8 cellular contexts compared by ENCODE assay signal in the genomic region with DNA sequence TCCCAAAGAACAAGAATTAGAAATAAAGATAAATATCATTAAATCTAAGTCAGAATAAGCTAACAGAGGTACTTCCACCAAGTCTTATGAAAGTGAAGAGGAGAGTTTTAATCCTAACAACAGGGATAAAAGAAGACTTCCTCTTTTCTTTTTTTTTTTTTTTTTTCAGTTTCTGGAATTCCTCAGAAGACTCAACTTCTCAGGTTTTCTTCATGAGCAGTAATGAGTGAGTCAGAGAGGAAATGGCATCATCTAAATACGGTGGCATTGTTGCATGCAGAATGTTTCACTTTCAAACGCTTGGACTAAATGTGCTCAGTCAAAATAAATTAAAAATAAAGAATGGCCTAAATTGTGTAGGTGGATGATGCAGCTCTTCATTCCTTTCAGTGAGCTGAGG. TPM values are rescaled to one million over a fixed set of nuclear protein-coding genes. Genes with fewer than 3 reads are reported as not detected.
DNase-seq lines count a peak whose midpoint lies in the region; ATAC-seq, FAIRE-seq and TF ChIP-seq lines count a peak whose summit lies in the region.

No MANE protein-coding gene starts in this region.

- peak overlapping the region; percentile 5 to 80 (median 64); a peak in 19 of 22 replicates for H3K4me2 ChIP-seq in BLaER1 treated with 17β-estradiol and CSF1 and Interleukin-3, amounts not matched to agents 10 nM and 100 nM
- H3K4me2 ChIP-seq in HCT116 (ENCODE audit: low read length), result no peak overlapping the region

- H3K36me3 ChIP-seq in BLaER1 treated with 17β-estradiol and CSF1 and Interleukin-3, amounts not matched to agents 10 nM and 100 nM, result no peaks in the 10 kb centered on the region
- no peaks in the 10 kb centered on the region for H3K36me3 ChIP-seq in HCT116 (ENCODE audit: control insufficient read depth in 1 of 2, insufficient read depth in 2 of 2, low read length in 2 of 2)
- no peaks in the 10 kb centered on the region for H3K36me3 ChIP-seq in kidney epithelial cell (ENCODE audit: control insufficient read depth, insufficient read depth, low read length)
- no peaks in the 10 kb centered on the region for H3K36me3 ChIP-seq in endodermal cell (ENCODE audit: control insufficient read depth, insufficient read depth, low read length)
- H3K36me3 ChIP-seq in gastrocnemius medialis, result no peaks in the 10 kb centered on the region

- peaks cover 0 to 13% (median 0%) of the 10 kb centered on the region in 11 experiments; a peak in 3 of 22 replicates for H3K9me3 ChIP-seq in BLaER1 treated with 17β-estradiol and CSF1 and Interleukin-3, amounts not matched to agents 10 nM and 100 nM (replicated peaks in 1 of 11)
- H3K9me3 ChIP-seq in HCT116 (ENCODE audit: control insufficient read depth in 1 of 2, insufficient read depth in 1 of 2, low read depth in 1 of 2, low read length in 2 of 2) (no peaks in the 10 kb centered on the region), endodermal cell (ENCODE audit: control insufficient read depth, low read length) (peaks cover 5% of the 10 kb centered on the region), gastrocnemius medialis (no peaks in the 10 kb centered on the region)

- ATAC-seq in HCT116, result no peak
- ATAC-seq in GM21825 (IDR thresholded peaks at IDR 0.05; ENCODE audit: unreplicated experiment), result no peak
- ATAC-seq in gastrocnemius medialis, result no peak

- no peaks in the 10 kb centered on the region for H3K9me3 Mint-ChIP-seq in T-helper 2 cell treated with Interferon-gamma antibody and Interleukin-4, amounts not matched to agents 5 μg/mL and 100 μg/mL, for 36 hours
- no peaks in the 10 kb centered on the region for H3K9me3 Mint-ChIP-seq in endodermal cell

- H3K4me1 ChIP-seq in BLaER1 treated with 17β-estradiol and CSF1 and Interleukin-3, amounts not matched to agents 10 nM and 100 nM, result peaks cover 9 to 32% (median 24%) of the 10 kb centered on the region in 10 experiments; a peak in 18 of 20 replicates
- H3K4me1 ChIP-seq in HCT116 (ENCODE audit: control insufficient read depth in 1 of 2, insufficient read depth in 2 of 2, low read length in 2 of 2), result no peaks in the 10 kb centered on the region
- no peaks in the 10 kb centered on the region for H3K4me1 ChIP-seq in endodermal cell (ENCODE audit: control insufficient read depth, insufficient read depth, low read length)
- H3K4me1 ChIP-seq in gastrocnemius medialis, result no peaks in the 10 kb centered on the region

- peak overlapping the region; percentile 19 for H3K4me3 Mint-ChIP-seq in T-helper 2 cell treated with Interferon-gamma antibody and Interleukin-4, amounts not matched to agents 5 μg/mL and 100 μg/mL, for 36 hours
- no peak overlapping the region for H3K4me3 Mint-ChIP-seq in endodermal cell

- H2AFZ ChIP-seq in HCT116 (ENCODE audit: low read depth, low read length, poor library complexity, severe bottlenecking), result peak overlapping the region; percentile 2

- POLR2A ChIA-PET in HCT116 (lab: Charles Lee), result no interaction called here

- WGBS in endodermal cell (ENCODE audit: insufficient coverage in 1 of 2, insufficient read length in 1 of 2), 2 experiments, result 90% methylated on average over 2 of the region's 2 CpGs

- no peak overlapping the region for H3K27ac Mint-ChIP-seq in T-helper 2 cell treated with Interferon-gamma antibody and Interleukin-4, amounts not matched to agents 5 μg/mL and 100 μg/mL, for 36 hours
- H3K27ac Mint-ChIP-seq in endodermal cell, result no peak overlapping the region

- H3K79me2 ChIP-seq in HCT116 (ENCODE audit: insufficient read depth, low read length), result no peaks in the 10 kb centered on the region

- in situ Hi-C loops in gastrocnemius medialis (cut with MboI; ENCODE audit: low sequenced_read_pairs in 4 of 4), result no loop called here

- H3K9ac ChIP-seq in BLaER1 treated with 17β-estradiol and CSF1 and Interleukin-3, amounts not matched to agents 10 nM and 100 nM, result peak overlapping the region in 4 of 11 experiments; percentile 24 to 55 (median 40); a peak in 5 of 22 replicates
- H3K9ac ChIP-seq in HCT116 (ENCODE audit: low read length) (no peak overlapping the region), endodermal cell (ENCODE audit: extremely low read depth, low read length, poor library complexity, severe bottlenecking) (no peak overlapping the region)

- BruUV-seq in HCT116 (replicated peaks; lab: Mats Ljungman, UMichigan), result no TSS peak

- peak overlapping the region in 9 of 11 experiments; percentile 23 to 79 (median 51); a peak in 13 of 22 replicates for H3K27ac ChIP-seq in BLaER1 treated with 17β-estradiol and CSF1 and Interleukin-3, amounts not matched to agents 10 nM and 100 nM
- no peak overlapping the region for H3K27ac ChIP-seq in HCT116 (ENCODE audit: low read depth, low read length)
- no peak overlapping the region for H3K27ac ChIP-seq in endodermal cell (ENCODE audit: low read depth, low read length)
- no peak overlapping the region for H3K27ac ChIP-seq in gastrocnemius medialis

- H3K27me3 Mint-ChIP-seq in T-helper 2 cell treated with Interferon-gamma antibody and Interleukin-4, amounts not matched to agents 5 μg/mL and 100 μg/mL, for 36 hours (ENCODE audit: low read depth), result peaks cover 5% of the 10 kb centered on the region
- no peaks in the 10 kb centered on the region for H3K27me3 Mint-ChIP-seq in endodermal cell (ENCODE audit: insufficient read depth)

- intact Hi-C loops in HCT116 (cut with micrococcal nuclease) (no loop called here), gastrocnemius medialis (cut with DNase I; ENCODE audit: low total_unique reads) (no loop called here)

- no peak for DNase-seq in HCT116 (ENCODE audit: low read depth, low spot score)
- no peak for DNase-seq in T-helper 2 cell treated with Interferon-gamma antibody and Interleukin-4, amounts not matched to agents 5 μg/mL and 100 μg/mL, for 36 hours (ENCODE audit: low spot score)
- peak; percentile 80 for DNase-seq in kidney epithelial cell (ENCODE audit: low read depth)
- DNase-seq in GM12892 (ENCODE audit: insufficient read length), result no peak
- DNase-seq in endodermal cell, result no peak
- DNase-seq in gastrocnemius medialis, result no peak

- H3K36me3 Mint-ChIP-seq in T-helper 2 cell treated with Interferon-gamma antibody and Interleukin-4, amounts not matched to agents 5 μg/mL and 100 μg/mL, for 36 hours (ENCODE audit: low read depth), result no peaks in the 10 kb centered on the region
- no peaks in the 10 kb centered on the region for H3K36me3 Mint-ChIP-seq in endodermal cell (ENCODE audit: low read depth)

- FAIRE-seq in GM12892 (lab: Jason Lieb, UNC), result no peak

- H3K27me3 ChIP-seq in BLaER1 treated with 17β-estradiol and CSF1 and Interleukin-3, amounts not matched to agents 10 nM and 100 nM, result no peaks in the 10 kb centered on the region
- H3K27me3 ChIP-seq in HCT116 (ENCODE audit: insufficient read depth, low read length), result no peaks in the 10 kb centered on the region
- H3K27me3 ChIP-seq in kidney epithelial cell (ENCODE audit: control insufficient read depth, insufficient read depth, low read length), result no peaks in the 10 kb centered on the region
- H3K27me3 ChIP-seq in endodermal cell (ENCODE audit: control insufficient read depth, insufficient read depth, low read length, poor library complexity, severe bottlenecking), result no peaks in the 10 kb centered on the region
- no peaks in the 10 kb centered on the region for H3K27me3 ChIP-seq in gastrocnemius medialis

- no peak for TF ChIP-seq RAD21 in HCT116 (IDR thresholded peaks at IDR 0.05; ENCODE audit: low read depth)

- CTCF ChIA-PET in HCT116 (lab: Charles Lee), result no interaction called here

- H3K4me3 ChIP-seq in BLaER1 treated with 17β-estradiol and CSF1 and Interleukin-3, amounts not matched to agents 10 nM and 100 nM, result peak overlapping the region in 2 of 10 experiments; percentile 4 to 33; a peak in 1 of 20 replicates
- H3K4me3 ChIP-seq in HCT116 (replicated peaks in 1 of 2; ENCODE audit: low read depth in 1 of 2, low read length in 2 of 2), result no peak overlapping the region
- no peak overlapping the region for H3K4me3 ChIP-seq in kidney epithelial cell (ENCODE audit: low read depth, low read length)
- no peak overlapping the region for H3K4me3 ChIP-seq in endodermal cell (ENCODE audit: low read length)
- H3K4me3 ChIP-seq in gastrocnemius medialis, result no peak overlapping the region

- no peaks in the 10 kb centered on the region for H4K20me1 ChIP-seq in BLaER1 treated with 17β-estradiol and CSF1 and Interleukin-3, amounts not matched to agents 10 nM and 100 nM
- no peaks in the 10 kb centered on the region for H4K20me1 ChIP-seq in HCT116 (ENCODE audit: insufficient read depth)

- no peak for TF ChIP-seq POLR2A in HCT116 (IDR thresholded peaks at IDR 0.05; ENCODE audit: borderline replicate concordance, extremely low read depth, insufficient read depth, insufficient read length)
- TF ChIP-seq POLR2A in GM12892 (IDR thresholded peaks at IDR 0.05; ENCODE audit: low read depth, low read length), result no peak
- TF ChIP-seq POLR2A in gastrocnemius medialis (IDR thresholded peaks at IDR 0.05), result no peak

- no peak for TF ChIP-seq CTCF in HCT116 (IDR thresholded peaks at IDR 0.05 in 2 of 3, conservative IDR thresholded peaks at IDR 0.05 in 1 of 3; ENCODE audit: borderline replicate concordance in 1 of 3, insufficient read depth in 1 of 3, low read depth in 2 of 3, low read length in 2 of 3)
- TF ChIP-seq CTCF in kidney epithelial cell (IDR thresholded peaks at IDR 0.05; ENCODE audit: insufficient read depth, low read length, poor library complexity, severe bottlenecking), result no peak
- TF ChIP-seq CTCF in endodermal cell (conservative IDR thresholded peaks at IDR 0.05), result no peak
- TF ChIP-seq CTCF in gastrocnemius medialis (IDR thresholded peaks at IDR 0.05 in 4 of 5, conservative IDR thresholded peaks at IDR 0.05 in 1 of 5), result no peak

- no peaks in the 10 kb centered on the region for H3K9me2 ChIP-seq in HCT116 (ENCODE audit: insufficient read depth)

- RAD21 ChIA-PET in HCT116 (lab: Charles Lee; ENCODE audit: low non-redundant PET in 1 of 2, low total read pairs in 2 of 2, uncharacterized antibody in 2 of 2, unreplicated experiment in 2 of 2), result no interaction called here

- peaks cover 27% of the 10 kb centered on the region for H3K4me1 Mint-ChIP-seq in T-helper 2 cell treated with Interferon-gamma antibody and Interleukin-4, amounts not matched to agents 5 μg/mL and 100 μg/mL, for 36 hours (ENCODE audit: low read depth)
- H3K4me1 Mint-ChIP-seq in endodermal cell, result peaks cover 12% of the 10 kb centered on the region

RNA-seq across cellular contexts. Expression of a gene that starts 45.6 kb away (rescaled TPM):
- 0.42 TPM for total RNA-seq in HCT116 (2021; ENCODE audit: unreplicated experiment)
- polyA plus RNA-seq in HCT116 (2012), result not detected in 2 replicates
- total RNA-seq in kidney epithelial cell, result not detected in 2 replicates
- polyA plus RNA-seq in GM12892 (2012; ENCODE audit: missing spikeins), result 71.4 TPM
- under 1 TPM in 1 of 2 donors, not detected in 1; 0.86 TPM for total RNA-seq in endodermal cell
- 7.4 TPM for polyA plus RNA-seq in endodermal cell (2013, experiment 1 of 2)
- polyA plus RNA-seq in endodermal cell (2013, experiment 2 of 2), result 8.9 TPM
- 1 to 10 TPM in 3 of 4 donors, not detected in 1; 1.2 to 3.2 (median 1.3) TPM for total RNA-seq in gastrocnemius medialis

Comparison
In these comparisons a context has a peak if more than half of its experiments do, and no peak if none do; other contexts are left out.
1. H3K27ac ChIP-seq: peak in BLaER1 treated with 17β-estradiol and CSF1 and Interleukin-3, amounts not matched to agents 10 nM and 100 nM (9 of 11); none in HCT116 (single experiment), endodermal cell (single experiment) and gastrocnemius medialis (0 of 4).